ENCODE assay signal across 1 cellular context in genomic region chr19:4228765-4229178, GRCh38.
TF ChIP-seq lines count a peak whose summit lies in the region.

No MANE protein-coding gene starts in this region.

TF ChIP-seq in SK-N-SH, 30 proteins besides CTCF, POLR2A, EP300 and RAD21 (continued from another document):
- TF ChIP-seq REST (IDR thresholded peaks at IDR 0.05; ENCODE audit: low read depth, low read length) (no peak), FOSL2 (IDR thresholded peaks at IDR 0.05; ENCODE audit: borderline replicate concordance, low read depth) (no peak)
